16 cellular contexts compared by ENCODE assay signal in the genomic region with DNA sequence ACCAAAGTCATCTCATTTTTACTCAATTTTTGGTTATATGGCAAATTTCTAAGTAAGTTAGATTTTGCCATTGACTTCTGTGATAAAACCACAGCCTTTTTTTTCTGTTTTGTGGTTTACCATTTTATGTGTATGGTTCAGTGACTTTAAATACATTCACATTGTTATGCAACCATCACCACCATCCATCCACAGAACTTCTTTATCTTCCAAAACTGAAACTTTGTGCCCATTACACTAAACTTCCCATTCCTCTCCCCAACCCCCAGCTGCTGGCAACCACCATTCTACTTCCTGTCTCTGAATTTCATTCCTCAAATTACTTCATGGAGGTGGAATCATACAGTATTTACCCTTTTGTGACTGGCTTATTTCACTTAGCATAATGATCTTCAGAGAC.
DNase-seq lines count a peak whose midpoint lies in the region; ATAC-seq and TF ChIP-seq lines count a peak whose summit lies in the region.
"Had no signal": no experiment of that assay in that cellular context is flagged by ENCODE, and none has a peak within 500 bp of the region (broad histone marks: within the 10 kb centered on the region; RNA-seq: fewer than 3 reads in every experiment).

No MANE protein-coding gene starts in this region.

- no peak overlapping the region for H3K4me3 ChIP-seq in BLaER1
- no peak overlapping the region for H3K4me3 ChIP-seq in NB4 (ENCODE audit: low read depth, low read length)
- H3K4me3 ChIP-seq in thyroid gland (replicated peaks in 1 of 3): no peak overlapping the region
- H3K4me3 ChIP-seq in breast epithelium: no peak overlapping the region
- H3K4me3 ChIP-seq: GM23248 had no signal

- H3K36me3 ChIP-seq in BLaER1: no peaks in the 10 kb centered on the region
- no peaks in the 10 kb centered on the region for H3K36me3 ChIP-seq in thyroid gland
- H3K36me3 ChIP-seq in breast epithelium: no peaks in the 10 kb centered on the region

- ATAC-seq in GM19351 (IDR thresholded peaks at IDR 0.05; ENCODE audit: unreplicated experiment) (no peak), HG02840 (IDR thresholded peaks at IDR 0.05; ENCODE audit: low FRiP score, unreplicated experiment) (no peak)
- ATAC-seq: CD8-positive, alpha-beta T cell had no signal

- in situ Hi-C loops in KBM-7 (cut with MboI; ENCODE audit: low pct_unique_long_range_greater_than_20kb, low sequenced_read_pairs): no loop called here

- no peak for TF ChIP-seq POLR2A in NB4 (IDR thresholded peaks at IDR 0.05; ENCODE audit: extremely low read depth, insufficient read length)
- no peak for TF ChIP-seq POLR2A in thyroid gland (IDR thresholded peaks at IDR 0.05)
- TF ChIP-seq POLR2A in breast epithelium (IDR thresholded peaks at IDR 0.05): no peak

- H3K4me2 ChIP-seq in BLaER1: peak overlapping the region; percentile 60

- H4K20me1 ChIP-seq in BLaER1: no peaks in the 10 kb centered on the region

- H3K27ac ChIP-seq in BLaER1 (no peak overlapping the region), thyroid gland (no peak overlapping the region), breast epithelium (no peak overlapping the region)
- H3K27ac ChIP-seq: GM23248 had no signal

- H3K27me3 ChIP-seq in BLaER1: no peaks in the 10 kb centered on the region
- H3K27me3 ChIP-seq in thyroid gland: no peaks in the 10 kb centered on the region
- peaks cover 0 to 18% of the 10 kb centered on the region in 2 donors for H3K27me3 ChIP-seq in breast epithelium

- H3K4me1 ChIP-seq in BLaER1 (peaks cover 27% of the 10 kb centered on the region), thyroid gland (no peaks in the 10 kb centered on the region), breast epithelium (no peaks in the 10 kb centered on the region)

- H3K9me3 ChIP-seq in BLaER1 (no peaks in the 10 kb centered on the region), thyroid gland (no peaks in the 10 kb centered on the region), breast epithelium (no peaks in the 10 kb centered on the region)

- TF ChIP-seq CTCF in NB4 (IDR thresholded peaks at IDR 0.05; ENCODE audit: low read depth, low read length) (no peak), thyroid gland (IDR thresholded peaks at IDR 0.05) (no peak), breast epithelium (IDR thresholded peaks at IDR 0.05) (no peak)

- no peak overlapping the region for H3K9ac ChIP-seq in BLaER1
- H3K9ac ChIP-seq: GM23248 had no signal

- peak; percentile 63 for DNase-seq in KBM-7
- peak; percentile 58 for DNase-seq in NB4 (ENCODE audit: low read depth)
- peak; percentile 42 for DNase-seq in OCI-M1 (lab: John Stamatoyannopoulos, UW)
- DNase-seq in thyroid gland: no peak
- no peak for DNase-seq in breast epithelium (ENCODE audit: low spot score in 2 of 2)
- DNase-seq: 8988T; ACHN; CD8-positive, alpha-beta T cell; COR-L47; DMS153; DMS79 treated with DMSO at 0.1 percent for 48 hours; EL; GM23248 had no signal

- intact Hi-C loops in thyroid gland (cut with DNase I): no loop called here
- intact Hi-C loops in breast epithelium (cut with DNase I; ENCODE audit: low total_unique reads): loop anchor here (5.0 kb wide), 1 partner anchor 60 kb away; no protein-coding TSS in a partner anchor

Comparison
In these comparisons a context has a peak if more than half of its experiments do, and no peak if none do; other contexts are left out.
1. DNase-seq: peak in KBM-7 (single experiment), NB4 (single experiment) and OCI-M1 (single experiment); none in thyroid gland (0 of 2) and breast epithelium (0 of 2).